3 cellular contexts compared by ENCODE assay signal in the genomic region with DNA sequence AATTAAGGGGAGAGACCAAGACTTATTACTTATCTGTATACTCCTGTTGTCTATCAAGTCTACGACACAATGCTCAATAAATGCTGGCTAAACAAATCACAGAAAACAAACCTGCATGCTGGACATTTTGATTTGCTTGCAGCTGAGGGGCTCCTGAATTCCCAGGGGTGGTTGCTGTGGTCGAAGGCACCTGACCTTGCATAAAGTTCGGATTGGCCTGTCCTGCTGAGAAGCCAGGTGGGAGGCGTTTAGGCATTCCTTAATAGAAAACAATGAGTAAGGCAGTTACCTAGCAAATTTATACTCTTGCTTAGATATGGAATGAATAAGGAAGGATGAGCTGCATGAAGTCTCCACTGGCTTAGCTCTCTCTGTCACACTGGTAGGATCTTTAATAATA.
TF ChIP-seq lines count a peak whose summit lies in the region.

No MANE protein-coding gene starts in this region.

TF ChIP-seq in HepG2, 621 proteins besides CTCF, POLR2A, EP300 and RAD21:
- TF ChIP-seq BRD4 (CRISPR knock-in tag; IDR thresholded peaks at IDR 0.05) (no peak), SALL2 (CRISPR knock-in tag; IDR thresholded peaks at IDR 0.05) (no peak), MAFF (IDR thresholded peaks at IDR 0.05; ENCODE audit: low read depth, low read length) (0 out of 2 replicates have a peak, but pooled peaks have one; percentile 26), MAFK (conservative IDR thresholded peaks at IDR 0.05 in 1 of 2, IDR thresholded peaks at IDR 0.05 in 1 of 2; ENCODE audit: low read length in 2 of 2) (peak; percentile 27 to 35; a peak in 1 of 4 replicates), ZNF441 (CRISPR knock-in tag; IDR thresholded peaks at IDR 0.05; ENCODE audit: borderline replicate concordance) (no peak), TBX3 (IDR thresholded peaks at IDR 0.05; ENCODE audit: borderline replicate concordance) (no peak), BHLHE40 (IDR thresholded peaks at IDR 0.05; ENCODE audit: low read length) (no peak)
- TF ChIP-seq, protein P1, sequence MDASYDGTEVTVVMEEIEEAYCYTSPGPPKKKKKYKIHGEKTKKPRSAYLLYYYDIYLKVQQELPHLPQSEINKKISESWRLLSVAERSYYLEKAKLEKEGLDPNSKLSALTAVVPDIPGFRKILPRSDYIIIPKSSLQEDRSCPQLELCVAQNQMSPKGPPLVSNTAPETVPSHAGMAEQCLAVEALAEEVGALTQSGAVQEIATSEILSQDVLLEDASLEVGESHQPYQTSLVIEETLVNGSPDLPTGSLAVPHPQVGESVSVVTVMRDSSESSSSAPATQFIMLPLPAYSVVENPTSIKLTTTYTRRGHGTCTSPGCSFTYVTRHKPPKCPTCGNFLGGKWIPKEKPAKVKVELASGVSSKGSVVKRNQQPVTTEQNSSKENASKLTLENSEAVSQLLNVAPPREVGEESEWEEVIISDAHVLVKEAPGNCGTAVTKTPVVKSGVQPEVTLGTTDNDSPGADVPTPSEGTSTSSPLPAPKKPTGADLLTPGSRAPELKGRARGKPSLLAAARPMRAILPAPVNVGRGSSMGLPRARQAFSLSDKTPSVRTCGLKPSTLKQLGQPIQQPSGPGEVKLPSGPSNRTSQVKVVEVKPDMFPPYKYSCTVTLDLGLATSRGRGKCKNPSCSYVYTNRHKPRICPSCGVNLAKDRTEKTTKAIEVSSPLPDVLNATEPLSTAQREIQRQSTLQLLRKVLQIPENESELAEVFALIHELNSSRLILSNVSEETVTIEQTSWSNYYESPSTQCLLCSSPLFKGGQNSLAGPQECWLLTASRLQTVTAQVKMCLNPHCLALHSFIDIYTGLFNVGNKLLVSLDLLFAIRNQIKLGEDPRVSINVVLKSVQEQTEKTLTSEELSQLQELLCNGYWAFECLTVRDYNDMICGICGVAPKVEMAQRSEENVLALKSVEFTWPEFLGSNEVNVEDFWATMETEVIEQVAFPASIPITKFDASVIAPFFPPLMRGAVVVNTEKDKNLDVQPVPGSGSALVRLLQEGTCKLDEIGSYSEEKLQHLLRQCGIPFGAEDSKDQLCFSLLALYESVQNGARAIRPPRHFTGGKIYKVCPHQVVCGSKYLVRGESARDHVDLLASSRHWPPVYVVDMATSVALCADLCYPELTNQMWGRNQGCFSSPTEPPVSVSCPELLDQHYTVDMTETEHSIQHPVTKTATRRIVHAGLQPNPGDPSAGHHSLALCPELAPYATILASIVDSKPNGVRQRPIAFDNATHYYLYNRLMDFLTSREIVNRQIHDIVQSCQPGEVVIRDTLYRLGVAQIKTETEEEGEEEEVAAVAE (CRISPR knock-in tag; IDR thresholded peaks at IDR 0.05; ENCODE audit: borderline replicate concordance), result no peak
TF ChIP-seq in HepG2: peak in this region for 2.

TF ChIP-seq in GM12878, 131 proteins besides CTCF, POLR2A, EP300 and RAD21 (continues in another document):
- TF ChIP-seq KLF5 (IDR thresholded peaks at IDR 0.05; ENCODE audit: partially characterized antibody) (no peak), CREB1 (IDR thresholded peaks at IDR 0.05; ENCODE audit: low read depth) (no peak), USF2 (IDR thresholded peaks at IDR 0.05; ENCODE audit: borderline replicate concordance, low read depth, low read length) (no peak), SRF (IDR thresholded peaks at IDR 0.05; ENCODE audit: low read depth in 2 of 2, low read length in 2 of 2) (no peak), NR2F1 (conservative IDR thresholded peaks at IDR 0.05) (no peak), SIX5 (IDR thresholded peaks at IDR 0.05; ENCODE audit: low read depth, low read length, severe bottlenecking) (no peak), RCOR1 (conservative IDR thresholded peaks at IDR 0.05; ENCODE audit: low read depth, low read length) (no peak), NFXL1 (IDR thresholded peaks at IDR 0.05; ENCODE audit: borderline replicate concordance) (no peak), CHD4 (IDR thresholded peaks at IDR 0.05) (no peak), E4F1 (IDR thresholded peaks at IDR 0.05; ENCODE audit: borderline replicate concordance, partially characterized antibody) (no peak), NR2C2 (IDR thresholded peaks at IDR 0.05; ENCODE audit: borderline replicate concordance, control insufficient read depth, insufficient read length, low read depth) (no peak), MAX (IDR thresholded peaks at IDR 0.05; ENCODE audit: low read depth, low read length) (no peak)
- TF ChIP-seq, protein P2, sequence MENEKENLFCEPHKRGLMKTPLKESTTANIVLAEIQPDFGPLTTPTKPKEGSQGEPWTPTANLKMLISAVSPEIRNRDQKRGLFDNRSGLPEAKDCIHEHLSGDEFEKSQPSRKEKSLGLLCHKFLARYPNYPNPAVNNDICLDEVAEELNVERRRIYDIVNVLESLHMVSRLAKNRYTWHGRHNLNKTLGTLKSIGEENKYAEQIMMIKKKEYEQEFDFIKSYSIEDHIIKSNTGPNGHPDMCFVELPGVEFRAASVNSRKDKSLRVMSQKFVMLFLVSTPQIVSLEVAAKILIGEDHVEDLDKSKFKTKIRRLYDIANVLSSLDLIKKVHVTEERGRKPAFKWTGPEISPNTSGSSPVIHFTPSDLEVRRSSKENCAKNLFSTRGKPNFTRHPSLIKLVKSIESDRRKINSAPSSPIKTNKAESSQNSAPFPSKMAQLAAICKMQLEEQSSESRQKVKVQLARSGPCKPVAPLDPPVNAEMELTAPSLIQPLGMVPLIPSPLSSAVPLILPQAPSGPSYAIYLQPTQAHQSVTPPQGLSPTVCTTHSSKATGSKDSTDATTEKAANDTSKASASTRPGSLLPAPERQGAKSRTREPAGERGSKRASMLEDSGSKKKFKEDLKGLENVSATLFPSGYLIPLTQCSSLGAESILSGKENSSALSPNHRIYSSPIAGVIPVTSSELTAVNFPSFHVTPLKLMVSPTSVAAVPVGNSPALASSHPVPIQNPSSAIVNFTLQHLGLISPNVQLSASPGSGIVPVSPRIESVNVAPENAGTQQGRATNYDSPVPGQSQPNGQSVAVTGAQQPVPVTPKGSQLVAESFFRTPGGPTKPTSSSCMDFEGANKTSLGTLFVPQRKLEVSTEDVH (IDR thresholded peaks at IDR 0.05; ENCODE audit: low read depth, partially characterized antibody), result no peak

TF ChIP-seq in SK-N-SH, 30 proteins besides CTCF, POLR2A, EP300 and RAD21:
- TF ChIP-seq RCOR1 (IDR thresholded peaks at IDR 0.05; ENCODE audit: low read length) (no peak), USF2 (IDR thresholded peaks at IDR 0.05; ENCODE audit: borderline replicate concordance, low read depth, low read length) (no peak)
